13 cellular contexts compared by ENCODE assay signal in the genomic region with DNA sequence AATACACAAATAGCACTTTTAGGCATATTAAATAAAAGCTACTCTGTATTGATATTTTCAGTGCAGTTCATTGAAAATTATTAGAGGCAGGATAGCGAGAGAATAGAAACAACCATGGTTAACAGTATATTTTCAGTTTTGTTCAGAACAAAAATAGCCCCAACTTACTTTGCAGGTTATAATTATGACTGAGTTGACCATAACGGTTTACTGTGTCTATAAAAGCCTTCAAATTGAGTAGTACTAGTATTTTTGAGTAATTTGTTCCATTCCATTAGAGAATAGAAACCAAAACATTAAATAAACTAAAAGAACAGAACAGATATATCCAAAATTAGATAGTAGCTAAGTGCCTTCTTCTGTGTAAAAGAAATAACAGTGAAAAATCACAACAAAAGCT.
DNase-seq lines count a peak whose midpoint lies in the region; ATAC-seq and TF ChIP-seq lines count a peak whose summit lies in the region.
"Had no signal": no experiment of that assay in that cellular context is flagged by ENCODE, and none has a peak within 500 bp of the region (broad histone marks: within the 10 kb centered on the region; RNA-seq: fewer than 3 reads in every experiment).

No MANE protein-coding gene starts in this region.

- POLR2A ChIA-PET in WTC11 (lab: Charles Lee) = interaction anchor here (0.5 to 0.6 kb wide), 2 partner anchors 16 to 37 kb away, joined by 3 to 5 read pairs; no protein-coding TSS in a partner anchor
- POLR2A ChIA-PET in Caco-2 (lab: Charles Lee) = no interaction called here

- H3K36me3 Mint-ChIP-seq in WTC11 (no peaks in the 10 kb centered on the region), Caco-2 (ENCODE audit: insufficient read depth, unreplicated experiment) (no peaks in the 10 kb centered on the region)
- no peaks in the 10 kb centered on the region for H3K36me3 Mint-ChIP-seq in activated CD8-positive, alpha-beta memory T cell treated with anti-CD3 and anti-CD28 coated beads, Interleukin-2, amount 10 ng/mL, durations not matched to agents 7 days and 5 days

- H3K4me1 Mint-ChIP-seq in WTC11 (peaks cover 11% of the 10 kb centered on the region), Caco-2 (ENCODE audit: low read depth, unreplicated experiment) (no peaks in the 10 kb centered on the region)
- H3K4me1 Mint-ChIP-seq in activated CD8-positive, alpha-beta memory T cell treated with anti-CD3 and anti-CD28 coated beads, Interleukin-2, amount 10 ng/mL, durations not matched to agents 7 days and 5 days = no peaks in the 10 kb centered on the region

- no peak overlapping the region for H3K4me3 ChIP-seq in mucosa of descending colon
- no peak overlapping the region for H3K4me3 ChIP-seq in Caco-2 (ENCODE audit: low read depth, low read length)
- H3K4me3 ChIP-seq: BLaER1 treated with 17β-estradiol and CSF1 and Interleukin-3, amounts not matched to agents 10 nM and 100 nM had no signal

- ATAC-seq in GM18870 (IDR thresholded peaks at IDR 0.05; ENCODE audit: unreplicated experiment) = peak; percentile 78
- peak; percentile 84 for ATAC-seq in GM21576 (IDR thresholded peaks at IDR 0.05; ENCODE audit: unreplicated experiment)
- ATAC-seq in HG02981 (IDR thresholded peaks at IDR 0.05; ENCODE audit: unreplicated experiment) = peak; percentile 50
- peak; percentile 70 for ATAC-seq in HG03571 (IDR thresholded peaks at IDR 0.05; ENCODE audit: unreplicated experiment)
- ATAC-seq in WTC11 = no peak
- no peak for ATAC-seq in activated CD8-positive, alpha-beta memory T cell treated with anti-CD3 and anti-CD28 coated beads, Interleukin-2, amount 10 ng/mL, durations not matched to agents 7 days and 5 days
- no peak for ATAC-seq in mucosa of descending colon

- H3K4me1 ChIP-seq in mucosa of descending colon (ENCODE audit: low read depth) (no peaks in the 10 kb centered on the region), Caco-2 (no peaks in the 10 kb centered on the region)
- H3K4me1 ChIP-seq: BLaER1 treated with 17β-estradiol and CSF1 and Interleukin-3, amounts not matched to agents 10 nM and 100 nM had no signal

- no peak overlapping the region for H3K27ac Mint-ChIP-seq in WTC11
- H3K27ac Mint-ChIP-seq in activated CD8-positive, alpha-beta memory T cell treated with anti-CD3 and anti-CD28 coated beads, Interleukin-2, amount 10 ng/mL, durations not matched to agents 7 days and 5 days = no peak overlapping the region
- H3K27ac Mint-ChIP-seq in Caco-2 (ENCODE audit: unreplicated experiment) = no peak overlapping the region
- H3K27ac Mint-ChIP-seq: dendritic cell treated with granulocyte-macrophage colony-stimulating factor and Interleukin-4, amounts not matched to agents 40 ng/mL and 50 ng/mL, for 4 days had no signal

- no peaks in the 10 kb centered on the region for H3K9me3 ChIP-seq in mucosa of descending colon
- H3K9me3 ChIP-seq in Caco-2 = no peaks in the 10 kb centered on the region; the same call in 1 of the 2 replicates
- H3K9me3 ChIP-seq: BLaER1 treated with 17β-estradiol and CSF1 and Interleukin-3, amounts not matched to agents 10 nM and 100 nM had no signal

- no peak for DNase-seq in WTC11 (ENCODE audit: low spot score)
- DNase-seq in activated CD8-positive, alpha-beta memory T cell treated with anti-CD3 and anti-CD28 coated beads, Interleukin-2, amount 10 ng/mL, durations not matched to agents 7 days and 5 days = no peak
- DNase-seq in mucosa of descending colon = no peak
- no peak for DNase-seq in Caco-2
- DNase-seq: activated T-cell treated with anti-CD3 and anti-CD28 coated beads for 4 hours, amniotic stem cell, NCI-H1092 treated with DMSO at 0.1 percent for 48 hours had no signal

- intact Hi-C loops in mucosa of descending colon (cut with DNase I, micrococcal nuclease) (no loop called here), Caco-2 (cut with micrococcal nuclease; ENCODE audit: unreplicated experiment) (no loop called here)

- no peaks in the 10 kb centered on the region for H3K27me3 Mint-ChIP-seq in WTC11 (ENCODE audit: low read depth)
- H3K27me3 Mint-ChIP-seq in activated CD8-positive, alpha-beta memory T cell treated with anti-CD3 and anti-CD28 coated beads, Interleukin-2, amount 10 ng/mL, durations not matched to agents 7 days and 5 days = no peaks in the 10 kb centered on the region
- H3K27me3 Mint-ChIP-seq in Caco-2 (ENCODE audit: insufficient read depth, unreplicated experiment) = peaks cover 13% of the 10 kb centered on the region
- H3K27me3 Mint-ChIP-seq: dendritic cell treated with granulocyte-macrophage colony-stimulating factor and Interleukin-4, amounts not matched to agents 40 ng/mL and 50 ng/mL, for 4 days had no signal

- H3K4me3 Mint-ChIP-seq in WTC11 = no peak overlapping the region
- H3K4me3 Mint-ChIP-seq in activated CD8-positive, alpha-beta memory T cell treated with anti-CD3 and anti-CD28 coated beads, Interleukin-2, amount 10 ng/mL, durations not matched to agents 7 days and 5 days = no peak overlapping the region
- no peak overlapping the region for H3K4me3 Mint-ChIP-seq in Caco-2 (ENCODE audit: unreplicated experiment)
- H3K4me3 Mint-ChIP-seq: dendritic cell treated with granulocyte-macrophage colony-stimulating factor and Interleukin-4, amounts not matched to agents 40 ng/mL and 50 ng/mL, for 4 days had no signal

- H3K27me3 ChIP-seq in Caco-2 (replicated peaks; ENCODE audit: control insufficient read depth, insufficient read depth, low read length) = no peaks in the 10 kb centered on the region
- H3K27me3 ChIP-seq: BLaER1 treated with 17β-estradiol and CSF1 and Interleukin-3, amounts not matched to agents 10 nM and 100 nM had no signal

- H3K9me3 Mint-ChIP-seq in WTC11 (no peaks in the 10 kb centered on the region), Caco-2 (ENCODE audit: unreplicated experiment) (no peaks in the 10 kb centered on the region)
- H3K9me3 Mint-ChIP-seq in activated CD8-positive, alpha-beta memory T cell treated with anti-CD3 and anti-CD28 coated beads, Interleukin-2, amount 10 ng/mL, durations not matched to agents 7 days and 5 days (ENCODE audit: low read depth) = peaks cover 8% of the 10 kb centered on the region
- H3K9me3 Mint-ChIP-seq: dendritic cell treated with granulocyte-macrophage colony-stimulating factor and Interleukin-4, amounts not matched to agents 40 ng/mL and 50 ng/mL, for 4 days had no signal

- TF ChIP-seq CTCF in WTC11 (IDR thresholded peaks at IDR 0.05) (no peak), mucosa of descending colon (IDR thresholded peaks at IDR 0.05) (no peak), Caco-2 (IDR thresholded peaks at IDR 0.05; ENCODE audit: insufficient read depth in 1 of 2, low read depth in 1 of 2, low read length in 1 of 2, severe bottlenecking in 1 of 2, unreplicated experiment in 1 of 2) (no peak)

- CTCF ChIA-PET in WTC11 (lab: Charles Lee) (interaction anchor here (1.1 kb wide), 1 partner anchor 12 kb away, joined by 5 read pairs; no protein-coding TSS in a partner anchor), Caco-2 (lab: Charles Lee) (no interaction called here)
- CTCF ChIA-PET in activated CD8-positive, alpha-beta memory T cell treated with anti-CD3 and anti-CD28 coated beads, Interleukin-2, amount 10 ng/mL, durations not matched to agents 7 days and 5 days (lab: Charles Lee) = no interaction called here

- H3K36me3 ChIP-seq in mucosa of descending colon (ENCODE audit: low read depth) = no peaks in the 10 kb centered on the region
- no peaks in the 10 kb centered on the region for H3K36me3 ChIP-seq in Caco-2 (ENCODE audit: control insufficient read depth, insufficient read depth, low read length)
- H3K36me3 ChIP-seq: BLaER1 treated with 17β-estradiol and CSF1 and Interleukin-3, amounts not matched to agents 10 nM and 100 nM had no signal

- no TSS peak for BruUV-seq in Caco-2 (replicated peaks; lab: Mats Ljungman, UMichigan)

TF ChIP-seq in WTC11, 78 proteins besides CTCF, POLR2A, EP300 and RAD21:
- TF ChIP-seq E2F5 (CRISPR knock-in tag; IDR thresholded peaks at IDR 0.05) = no peak
- no peak for TF ChIP-seq ETV6 (CRISPR knock-in tag; IDR thresholded peaks at IDR 0.05)
TF ChIP-seq in WTC11: peak in this region for 0.

Comparison
In these comparisons a context has a peak if more than half of its experiments do, and no peak if none do; other contexts are left out.
1. ATAC-seq: peak in GM18870 (single experiment), GM21576 (single experiment), HG02981 (single experiment) and HG03571 (single experiment); none in WTC11 (single experiment), activated CD8-positive, alpha-beta memory T cell treated with anti-CD3 and anti-CD28 coated beads, Interleukin-2, amount 10 ng/mL, durations not matched to agents 7 days and 5 days (single experiment) and mucosa of descending colon (single experiment).